In genomic region chr16:1526608-1527555, GRCh38 we compare ENCODE assay signal across 14 cellular contexts. TPM values are rescaled to one million over a fixed set of nuclear protein-coding genes. Genes with fewer than 3 reads are reported as not detected.
DNase-seq lines count a peak whose midpoint lies in the region; ATAC-seq, FAIRE-seq and TF ChIP-seq lines count a peak whose summit lies in the region.
"Had no signal": no experiment of that assay in that cellular context is flagged by ENCODE, and none has a peak within 500 bp of the region (broad histone marks: within the 10 kb centered on the region; RNA-seq: fewer than 3 reads in every experiment).

No MANE protein-coding gene starts in this region.

- POLR2A ChIA-PET in HepG2 (lab: Yijun Ruan, JAX) = no interaction called here

- no peaks in the 10 kb centered on the region for H3K79me2 ChIP-seq in HepG2 (ENCODE audit: insufficient read depth, low read length)
- H3K79me2 ChIP-seq: parathyroid adenoma had no signal

- H3K36me3 ChIP-seq in HepG2 (replicated peaks in 1 of 2; ENCODE audit: control insufficient read depth in 1 of 2, insufficient read depth in 2 of 2, low read length in 2 of 2) = no peaks in the 10 kb centered on the region; a peak in 1 of 5 replicates
- H3K36me3 ChIP-seq in right lobe of liver = no peaks in the 10 kb centered on the region
- H3K36me3 ChIP-seq in upper lobe of left lung = peaks cover 0 to 19% (median 7%) of the 10 kb centered on the region in 4 donors
- peaks cover 0 to 47% of the 10 kb centered on the region in 2 donors for H3K36me3 ChIP-seq in gastroesophageal sphincter
- H3K36me3 ChIP-seq: breast epithelium had no signal

- no peak overlapping the region for H3K4me2 ChIP-seq in HepG2 (ENCODE audit: low read depth, low read length)

- no peak overlapping the region for H3K9ac ChIP-seq in HepG2 (ENCODE audit: insufficient read depth, low read depth, low read length)
- H3K9ac ChIP-seq: parathyroid adenoma had no signal

- no TSS peak for BruUV-seq in HepG2 (replicated peaks; lab: Mats Ljungman, UMichigan)

- WGBS in HepG2 (ENCODE audit: low lambda C conversion rate) = 82% methylated on average over 14 of the region's 38 CpGs
- 92% methylated on average over 4 of the region's 38 CpGs for WGBS in right lobe of liver (ENCODE audit: insufficient coverage, low coverage, low lambda C conversion rate, missing lambda C conversion rate)
- WGBS in upper lobe of left lung, 2 donors = 79 to 81% methylated on average over 30 to 34 of the region's 38 CpGs
- 83% methylated on average over 2 of the region's 38 CpGs; no CpG with 5 or more reads in 1 of the 2 donors for WGBS in gastroesophageal sphincter (ENCODE audit: low coverage in 1 of 2), 2 donors

- TF ChIP-seq RAD21 in HepG2 (CRISPR knock-in tag; IDR thresholded peaks at IDR 0.05) = no peak

- H3K27ac ChIP-seq in HepG2 (ENCODE audit: extremely low read length, insufficient read depth, low read length) = no peak overlapping the region
- peak overlapping the region in 1 of 3 donors; percentile 34 for H3K27ac ChIP-seq in right lobe of liver
- H3K27ac ChIP-seq in upper lobe of left lung = peak overlapping the region; percentile 46 to 72 (median 64)
- no peak overlapping the region for H3K27ac ChIP-seq in gastroesophageal sphincter
- H3K27ac ChIP-seq: parathyroid adenoma, SK-N-MC had no signal

- in situ Hi-C loops in HepG2 (cut with HindIII; ENCODE audit: extremely low pct_ligation_motif_present, low pct_unique_long_range_greater_than_20kb) = no loop called here

- H3K9me3 ChIP-seq in HepG2 (ENCODE audit: low read length) = no peaks in the 10 kb centered on the region
- no peaks in the 10 kb centered on the region for H3K9me3 ChIP-seq in right lobe of liver
- H3K9me3 ChIP-seq in upper lobe of left lung = no peaks in the 10 kb centered on the region
- H3K9me3 ChIP-seq in gastroesophageal sphincter = no peaks in the 10 kb centered on the region
- H3K9me3 ChIP-seq: breast epithelium had no signal

- no peak for DNase-seq in HepG2 (ENCODE audit: low spot score)
- no peak for DNase-seq in right lobe of liver
- peak; percentile 27 for DNase-seq in UCSD-AML1 (lab: John Stamatoyannopoulos, UW; ENCODE audit: unreplicated experiment)
- DNase-seq in dermis blood vessel endothelial cell = peak; percentile 49
- DNase-seq in upper lobe of left lung = peak in 1 of 2 donors; percentile 83
- no peak for DNase-seq in COLO829 (ENCODE audit: low spot score)
- no peak for DNase-seq in NCI-H510A treated with DMSO at 0.1 percent for 48 hours (lab: John Stamatoyannopoulos, UW)
- DNase-seq: AML-193, islet precursor cell had no signal

- no peak for TF ChIP-seq EP300 in HepG2 (IDR thresholded peaks at IDR 0.05; ENCODE audit: low read depth in 2 of 2, low read length in 2 of 2)
- no peak for TF ChIP-seq EP300 in HepG2 (CRISPR knock-in tag; IDR thresholded peaks at IDR 0.05; ENCODE audit: borderline replicate concordance)
- TF ChIP-seq EP300 in upper lobe of left lung (IDR thresholded peaks at IDR 0.05) = no peak
- TF ChIP-seq EP300 in gastroesophageal sphincter (IDR thresholded peaks at IDR 0.05) = no peak

- ATAC-seq in HepG2 (no peak), right lobe of liver (no peak), upper lobe of left lung (ENCODE audit: low FRiP score in 2 of 2) (no peak), gastroesophageal sphincter (no peak)

- no peak overlapping the region for H3K4me3 ChIP-seq in HepG2 (replicated peaks in 1 of 3; ENCODE audit: insufficient read depth in 1 of 3, low read depth in 2 of 3, low read length in 3 of 3)
- no peak overlapping the region for H3K4me3 ChIP-seq in right lobe of liver
- no peak overlapping the region for H3K4me3 ChIP-seq in upper lobe of left lung
- no peak overlapping the region for H3K4me3 ChIP-seq in gastroesophageal sphincter
- H3K4me3 ChIP-seq: breast epithelium, SK-N-MC had no signal

- CTCF ChIA-PET in HepG2 (lab: Yijun Ruan, JAX; ENCODE audit: low intra/inter-chr PET ratio, low total read pairs) = no interaction called here

- no peaks in the 10 kb centered on the region for H4K20me1 ChIP-seq in HepG2 (ENCODE audit: insufficient read depth, low read length)

- FAIRE-seq in HepG2 (lab: Jason Lieb, UNC) = no peak

- H3K4me1 ChIP-seq in HepG2 (ENCODE audit: insufficient read depth, low read length) = peaks cover 12% of the 10 kb centered on the region
- no peaks in the 10 kb centered on the region for H3K4me1 ChIP-seq in right lobe of liver
- peaks cover 31 to 54% (median 48%) of the 10 kb centered on the region in 4 donors for H3K4me1 ChIP-seq in upper lobe of left lung
- peaks cover 0 to 39% (median 12%) of the 10 kb centered on the region in 3 donors for H3K4me1 ChIP-seq in gastroesophageal sphincter
- H3K4me1 ChIP-seq: parathyroid adenoma had no signal

- TF ChIP-seq CTCF in HepG2 (CRISPR knock-in tag; IDR thresholded peaks at IDR 0.05) (no peak), right lobe of liver (IDR thresholded peaks at IDR 0.05) (no peak), upper lobe of left lung (IDR thresholded peaks at IDR 0.05) (no peak), gastroesophageal sphincter (IDR thresholded peaks at IDR 0.05) (no peak)

- H2AFZ ChIP-seq in HepG2 (ENCODE audit: low read length) = no peak overlapping the region
- H2AFZ ChIP-seq: parathyroid adenoma had no signal

- TF ChIP-seq POLR2A in HepG2 (IDR thresholded peaks at IDR 0.05; ENCODE audit: insufficient read depth in 1 of 2, low read depth in 2 of 2, low read length in 2 of 2) (no peak), right lobe of liver (IDR thresholded peaks at IDR 0.05) (no peak), upper lobe of left lung (IDR thresholded peaks at IDR 0.05) (no peak), gastroesophageal sphincter (IDR thresholded peaks at IDR 0.05) (no peak)

- H3K27me3 ChIP-seq in HepG2 (ENCODE audit: control insufficient read depth in 1 of 2, insufficient read depth in 2 of 2, low read length in 2 of 2) (no peaks in the 10 kb centered on the region), right lobe of liver (no peaks in the 10 kb centered on the region), upper lobe of left lung (no peaks in the 10 kb centered on the region), gastroesophageal sphincter (no peaks in the 10 kb centered on the region)
- H3K27me3 ChIP-seq: breast epithelium had no signal

- intact Hi-C loops in HepG2 (cut with micrococcal nuclease; ENCODE audit: unreplicated experiment) = no loop called here
- intact Hi-C loops in right lobe of liver (cut with DNase I) = no loop called here

RNA-seq across cellular contexts. Expression of gene TMEM204, which starts 6.6 kb away (rescaled TPM):
- total RNA-seq in HepG2 (2016; rRNA removed; fragmentation: Illumina TruSeq; extraction: Trizol) (not detected in 2 replicates), right lobe of liver (10 to 100 TPM in 2 of 6 experiments, 1 to 10 TPM in 4; 4.7 to 18.7 (median 8.9) TPM), dermis blood vessel endothelial cell (97.4 and 107 TPM in 2 replicates), upper lobe of left lung (100 to 1,000 TPM in 1 of 6 donors, 10 to 100 TPM in 5; 31.4 to 112 (median 48.4) TPM), gastroesophageal sphincter (10 to 100 TPM; 28.6 to 48.2 (median 36.6) TPM)
- not detected in 2 replicates for total RNA-seq in HepG2 (2016; cell fraction: cytosol; rRNA removed; fragmentation: Illumina TruSeq; extraction: Trizol; ENCODE audit: low read depth)
- total RNA-seq in HepG2 (2016; cell fraction: insoluble cytoplasmic fraction; rRNA removed; fragmentation: Illumina TruSeq; extraction: Trizol) = not detected in 2 replicates
- total RNA-seq in HepG2 (2016; cell fraction: membrane; rRNA removed; fragmentation: Illumina TruSeq; extraction: Trizol) = not detected in 2 replicates
- not detected in 2 replicates for total RNA-seq in HepG2 (2016; cell fraction: nucleus; rRNA removed; fragmentation: Illumina TruSeq; extraction: Trizol)
- not detected in 2 replicates for polyA plus RNA-seq in HepG2 (2011; rRNA removed)
- not detected in 2 replicates for polyA plus RNA-seq in HepG2 (2011; cell fraction: cytosol; rRNA removed)
- polyA plus RNA-seq in HepG2 (2011; cell fraction: nucleus; rRNA removed) = not detected in 2 replicates
- polyA plus RNA-seq in HepG2 (2012) = not detected in 2 replicates
- polyA plus RNA-seq in HepG2 (2016; cell fraction: cytosol; fragmentation: Illumina TruSeq; extraction: Trizol; ENCODE audit: low read depth) = not detected in 2 replicates
- polyA plus RNA-seq in HepG2 (2016; cell fraction: insoluble cytoplasmic fraction; fragmentation: Illumina TruSeq; extraction: Trizol; ENCODE audit: low read depth) = not detected in 2 replicates
- polyA plus RNA-seq in HepG2 (2016; cell fraction: membrane; fragmentation: Illumina TruSeq; extraction: Trizol; ENCODE audit: low read depth) = not detected in 2 replicates
- polyA plus RNA-seq in HepG2 (2016; cell fraction: nucleus; fragmentation: Illumina TruSeq; extraction: Trizol; ENCODE audit: insufficient read depth, low read depth) = not detected in 2 replicates
- not detected in 2 replicates for polyA minus RNA-seq in HepG2 (2011; rRNA and poly(A)+ RNA removed; ENCODE audit: low replicate concordance)
- polyA minus RNA-seq in HepG2 (2011; cell fraction: cytosol; rRNA and poly(A)+ RNA removed) = not detected in 2 replicates
- not detected in 2 replicates for polyA minus RNA-seq in HepG2 (2011; cell fraction: nucleus; rRNA and poly(A)+ RNA removed)

RNA-seq across cellular contexts. Expression of gene TELO2, which starts 33.7 kb away (rescaled TPM):
- total RNA-seq in HepG2 (2016; rRNA removed; fragmentation: Illumina TruSeq; extraction: Trizol) (8.9 and 17.9 TPM in 2 replicates), right lobe of liver (10 to 100 TPM in 5 of 6 experiments, 1 to 10 TPM in 1; 9.5 to 31.0 (median 20.8) TPM), dermis blood vessel endothelial cell (19.7 and 21.3 TPM in 2 replicates), upper lobe of left lung (100 to 1,000 TPM in 1 of 6 donors, 10 to 100 TPM in 5; 13.8 to 130 (median 41.5) TPM), gastroesophageal sphincter (10 to 100 TPM; 10.9 to 33.9 (median 20.8) TPM)
- 4.6 and 5.6 TPM in 2 replicates for total RNA-seq in HepG2 (2016; cell fraction: cytosol; rRNA removed; fragmentation: Illumina TruSeq; extraction: Trizol; ENCODE audit: low read depth)
- 8.4 and 19.3 TPM in 2 replicates for total RNA-seq in HepG2 (2016; cell fraction: insoluble cytoplasmic fraction; rRNA removed; fragmentation: Illumina TruSeq; extraction: Trizol)
- total RNA-seq in HepG2 (2016; cell fraction: membrane; rRNA removed; fragmentation: Illumina TruSeq; extraction: Trizol) = 5.9 and 7.0 TPM in 2 replicates
- total RNA-seq in HepG2 (2016; cell fraction: nucleus; rRNA removed; fragmentation: Illumina TruSeq; extraction: Trizol) = 21.0 and 26.7 TPM in 2 replicates
- 10.1 and 12.5 TPM in 2 replicates for polyA plus RNA-seq in HepG2 (2011; rRNA removed)
- polyA plus RNA-seq in HepG2 (2011; cell fraction: cytosol; rRNA removed) = 4.0 and 7.4 TPM in 2 replicates
- polyA plus RNA-seq in HepG2 (2011; cell fraction: nucleus; rRNA removed) = 188 and 244 TPM in 2 replicates
- polyA plus RNA-seq in HepG2 (2012) = 11.3 and 13.8 TPM in 2 replicates
- 1.7 and 2.3 TPM in 2 replicates for polyA plus RNA-seq in HepG2 (2016; cell fraction: cytosol; fragmentation: Illumina TruSeq; extraction: Trizol; ENCODE audit: low read depth)
- 9.6 and 13.7 TPM in 2 replicates for polyA plus RNA-seq in HepG2 (2016; cell fraction: insoluble cytoplasmic fraction; fragmentation: Illumina TruSeq; extraction: Trizol; ENCODE audit: low read depth)
- 2.9 and 3.2 TPM in 2 replicates for polyA plus RNA-seq in HepG2 (2016; cell fraction: membrane; fragmentation: Illumina TruSeq; extraction: Trizol; ENCODE audit: low read depth)
- 87.0 and 87.4 TPM in 2 replicates for polyA plus RNA-seq in HepG2 (2016; cell fraction: nucleus; fragmentation: Illumina TruSeq; extraction: Trizol; ENCODE audit: insufficient read depth, low read depth)
- polyA minus RNA-seq in HepG2 (2011; rRNA and poly(A)+ RNA removed; ENCODE audit: low replicate concordance) = 11.5 and 12.7 TPM in 2 replicates
- 6.3 and 9.0 TPM in 2 replicates for polyA minus RNA-seq in HepG2 (2011; cell fraction: cytosol; rRNA and poly(A)+ RNA removed)
- polyA minus RNA-seq in HepG2 (2011; cell fraction: nucleus; rRNA and poly(A)+ RNA removed) = 18.6 and 19.7 TPM in 2 replicates

RNA-seq across cellular contexts. Expression of gene PTX4, which starts 38.1 kb away (rescaled TPM):
- total RNA-seq in HepG2 (2016; rRNA removed; fragmentation: Illumina TruSeq; extraction: Trizol) (not detected in 2 replicates), right lobe of liver (not detected), dermis blood vessel endothelial cell (0.09 TPM in 1 of 2 replicates, not detected in the other), upper lobe of left lung (under 1 TPM in 3 of 6 donors, not detected in 3; 0.30 to 0.34 (median 0.34) TPM), gastroesophageal sphincter (under 1 TPM in 1 of 4 donors, not detected in 3; 0.40 TPM)
- not detected in 2 replicates for total RNA-seq in HepG2 (2016; cell fraction: cytosol; rRNA removed; fragmentation: Illumina TruSeq; extraction: Trizol; ENCODE audit: low read depth)
- total RNA-seq in HepG2 (2016; cell fraction: insoluble cytoplasmic fraction; rRNA removed; fragmentation: Illumina TruSeq; extraction: Trizol) = not detected in 2 replicates
- not detected in 2 replicates for total RNA-seq in HepG2 (2016; cell fraction: membrane; rRNA removed; fragmentation: Illumina TruSeq; extraction: Trizol)
- total RNA-seq in HepG2 (2016; cell fraction: nucleus; rRNA removed; fragmentation: Illumina TruSeq; extraction: Trizol) = not detected in 2 replicates
- 0.04 TPM in 1 of 2 replicates, not detected in the other for polyA plus RNA-seq in HepG2 (2011; rRNA removed)
- polyA plus RNA-seq in HepG2 (2011; cell fraction: cytosol; rRNA removed) = 0.04 TPM in 1 of 2 replicates, not detected in the other
- polyA plus RNA-seq in HepG2 (2011; cell fraction: nucleus; rRNA removed) = not detected in 2 replicates
- polyA plus RNA-seq in HepG2 (2012) = not detected in 2 replicates
- not detected in 2 replicates for polyA plus RNA-seq in HepG2 (2016; cell fraction: cytosol; fragmentation: Illumina TruSeq; extraction: Trizol; ENCODE audit: low read depth)
- not detected in 2 replicates for polyA plus RNA-seq in HepG2 (2016; cell fraction: insoluble cytoplasmic fraction; fragmentation: Illumina TruSeq; extraction: Trizol; ENCODE audit: low read depth)
- polyA plus RNA-seq in HepG2 (2016; cell fraction: membrane; fragmentation: Illumina TruSeq; extraction: Trizol; ENCODE audit: low read depth) = not detected in 2 replicates
- polyA plus RNA-seq in HepG2 (2016; cell fraction: nucleus; fragmentation: Illumina TruSeq; extraction: Trizol; ENCODE audit: insufficient read depth, low read depth) = not detected in 2 replicates
- polyA minus RNA-seq in HepG2 (2011; rRNA and poly(A)+ RNA removed; ENCODE audit: low replicate concordance) = not detected in 2 replicates
- polyA minus RNA-seq in HepG2 (2011; cell fraction: cytosol; rRNA and poly(A)+ RNA removed) = not detected in 2 replicates
- polyA minus RNA-seq in HepG2 (2011; cell fraction: nucleus; rRNA and poly(A)+ RNA removed) = not detected in 2 replicates
- total RNA-seq: breast epithelium, mononuclear cell had no signal

RNA-seq across cellular contexts. Expression of gene CLCN7, which starts 52.1 kb away (rescaled TPM):
- 9.8 and 25.1 TPM in 2 replicates for total RNA-seq in HepG2 (2016; rRNA removed; fragmentation: Illumina TruSeq; extraction: Trizol)
- total RNA-seq in HepG2 (2016; cell fraction: cytosol; rRNA removed; fragmentation: Illumina TruSeq; extraction: Trizol; ENCODE audit: low read depth) = 8.5 and 9.5 TPM in 2 replicates
- 6.2 and 24.1 TPM in 2 replicates for total RNA-seq in HepG2 (2016; cell fraction: insoluble cytoplasmic fraction; rRNA removed; fragmentation: Illumina TruSeq; extraction: Trizol)
- total RNA-seq in HepG2 (2016; cell fraction: membrane; rRNA removed; fragmentation: Illumina TruSeq; extraction: Trizol) = 6.7 and 7.5 TPM in 2 replicates
- 22.9 and 27.4 TPM in 2 replicates for total RNA-seq in HepG2 (2016; cell fraction: nucleus; rRNA removed; fragmentation: Illumina TruSeq; extraction: Trizol)
- 24.6 and 33.6 TPM in 2 replicates for polyA plus RNA-seq in HepG2 (2011; rRNA removed)
- polyA plus RNA-seq in HepG2 (2011; cell fraction: cytosol; rRNA removed) = 11.6 and 26.3 TPM in 2 replicates
- 413 and 489 TPM in 2 replicates for polyA plus RNA-seq in HepG2 (2011; cell fraction: nucleus; rRNA removed)
- polyA plus RNA-seq in HepG2 (2012) = 30.8 and 56.7 TPM in 2 replicates
- 1.7 and 1.8 TPM in 2 replicates for polyA plus RNA-seq in HepG2 (2016; cell fraction: cytosol; fragmentation: Illumina TruSeq; extraction: Trizol; ENCODE audit: low read depth)
- 6.7 and 9.1 TPM in 2 replicates for polyA plus RNA-seq in HepG2 (2016; cell fraction: insoluble cytoplasmic fraction; fragmentation: Illumina TruSeq; extraction: Trizol; ENCODE audit: low read depth)
- 3.8 and 6.1 TPM in 2 replicates for polyA plus RNA-seq in HepG2 (2016; cell fraction: membrane; fragmentation: Illumina TruSeq; extraction: Trizol; ENCODE audit: low read depth)
- 78.0 and 79.0 TPM in 2 replicates for polyA plus RNA-seq in HepG2 (2016; cell fraction: nucleus; fragmentation: Illumina TruSeq; extraction: Trizol; ENCODE audit: insufficient read depth, low read depth)
- polyA minus RNA-seq in HepG2 (2011; rRNA and poly(A)+ RNA removed; ENCODE audit: low replicate concordance) = 47.8 and 83.3 TPM in 2 replicates
- 15.7 and 20.3 TPM in 2 replicates for polyA minus RNA-seq in HepG2 (2011; cell fraction: cytosol; rRNA and poly(A)+ RNA removed)
- 46.9 and 49.4 TPM in 2 replicates for polyA minus RNA-seq in HepG2 (2011; cell fraction: nucleus; rRNA and poly(A)+ RNA removed)
- total RNA-seq in right lobe of liver = 10 to 100 TPM; 36.0 to 50.8 (median 40.8) TPM
- total RNA-seq in dermis blood vessel endothelial cell = 69.9 and 96.7 TPM in 2 replicates
- 100 to 1,000 TPM in 4 of 6 donors, 10 to 100 TPM in 2; 78.0 to 463 (median 147) TPM for total RNA-seq in upper lobe of left lung
- total RNA-seq in gastroesophageal sphincter = 10 to 100 TPM; 33.0 to 67.7 (median 39.2) TPM

Comparison
In these comparisons a context has a peak if more than half of its experiments do, and no peak if none do; other contexts are left out.
1. DNase-seq: peak in UCSD-AML1 (single experiment) and dermis blood vessel endothelial cell (single experiment); none in HepG2 (single experiment), right lobe of liver (0 of 3), COLO829 (single experiment) and NCI-H510A treated with DMSO at 0.1 percent for 48 hours (single experiment).
2. H3K27ac ChIP-seq: peak in upper lobe of left lung (4 of 4); none in HepG2 (single experiment) and gastroesophageal sphincter (0 of 4).